Comparison of ENCODE assay signal across 17 cellular contexts in genomic region chr6:1962201-1962600, GRCh38.
A peak's percentile ranks its signal among the peaks of the same experiment; 100 is the strongest.
DNase-seq lines count a peak whose midpoint lies in the region; ATAC-seq, FAIRE-seq and TF ChIP-seq lines count a peak whose summit lies in the region.
"Had no signal": no experiment of that assay in that cellular context is flagged by ENCODE, and none has a peak within 500 bp of the region (broad histone marks: within the 10 kb centered on the region; RNA-seq: fewer than 3 reads in every experiment).

No MANE protein-coding gene starts in this region.

- H3K27me3 Mint-ChIP-seq in activated CD4-positive, alpha-beta T cell treated with anti-CD3 and anti-CD28 coated beads for 36 hours = no peaks in the 10 kb centered on the region
- H3K27me3 Mint-ChIP-seq in activated CD4-positive, alpha-beta T cell treated with anti-CD3 and anti-CD28 coated beads, Interleukin-2, amount 10 ng/mL, durations not matched to agents 24 days and 14 days = no peaks in the 10 kb centered on the region
- no peaks in the 10 kb centered on the region for H3K27me3 Mint-ChIP-seq in memory B cell
- H3K27me3 Mint-ChIP-seq: CD8-positive, alpha-beta memory T cell had no signal

- H3K4me3 Mint-ChIP-seq in activated CD4-positive, alpha-beta T cell treated with anti-CD3 and anti-CD28 coated beads for 36 hours = no peak overlapping the region
- no peak overlapping the region for H3K4me3 Mint-ChIP-seq in activated CD4-positive, alpha-beta T cell treated with anti-CD3 and anti-CD28 coated beads, Interleukin-2, amount 10 ng/mL, durations not matched to agents 24 days and 14 days
- H3K4me3 Mint-ChIP-seq in memory B cell = no peak overlapping the region
- H3K4me3 Mint-ChIP-seq: CD8-positive, alpha-beta memory T cell had no signal

- peak overlapping the region; percentile 20 for H3K27ac Mint-ChIP-seq in activated CD4-positive, alpha-beta T cell treated with anti-CD3 and anti-CD28 coated beads for 36 hours
- no peak overlapping the region for H3K27ac Mint-ChIP-seq in activated CD4-positive, alpha-beta T cell treated with anti-CD3 and anti-CD28 coated beads, Interleukin-2, amount 10 ng/mL, durations not matched to agents 24 days and 14 days
- peak overlapping the region; percentile 53 for H3K27ac Mint-ChIP-seq in memory B cell

- in situ Hi-C loops in brain microvascular endothelial cell (cut with HindIII; ENCODE audit: low pct_ligation_motif_present, low sequenced_read_pairs) = no loop called here

- H3K36me3 ChIP-seq in brain microvascular endothelial cell (replicated peaks) = no peaks in the 10 kb centered on the region

- no peaks in the 10 kb centered on the region for H3K4me1 Mint-ChIP-seq in activated CD4-positive, alpha-beta T cell treated with anti-CD3 and anti-CD28 coated beads for 36 hours
- no peaks in the 10 kb centered on the region for H3K4me1 Mint-ChIP-seq in activated CD4-positive, alpha-beta T cell treated with anti-CD3 and anti-CD28 coated beads, Interleukin-2, amount 10 ng/mL, durations not matched to agents 24 days and 14 days
- H3K4me1 Mint-ChIP-seq in memory B cell = no peaks in the 10 kb centered on the region
- H3K4me1 Mint-ChIP-seq: CD8-positive, alpha-beta memory T cell had no signal

- H3K27ac ChIP-seq in brain microvascular endothelial cell = no peak overlapping the region
- H3K27ac ChIP-seq: 22Rv1 had no signal

- FAIRE-seq in HTR-8/SVneo (lab: Jason Lieb, UNC) = no peak
- FAIRE-seq: GM12878, GM18507, H54, HepG2 had no signal

- no peaks in the 10 kb centered on the region for H3K27me3 ChIP-seq in brain microvascular endothelial cell (replicated peaks)

- no peak for ATAC-seq in activated CD4-positive, alpha-beta T cell treated with anti-CD3 and anti-CD28 coated beads for 36 hours
- no peak for ATAC-seq in memory B cell (ENCODE audit: low read depth)
- ATAC-seq: GM12878, HCT116, HepG2 had no signal

- peaks cover 7% of the 10 kb centered on the region for H3K36me3 Mint-ChIP-seq in activated CD4-positive, alpha-beta T cell treated with anti-CD3 and anti-CD28 coated beads for 36 hours (ENCODE audit: low read depth)
- peaks cover 1% of the 10 kb centered on the region for H3K36me3 Mint-ChIP-seq in activated CD4-positive, alpha-beta T cell treated with anti-CD3 and anti-CD28 coated beads, Interleukin-2, amount 10 ng/mL, durations not matched to agents 24 days and 14 days (ENCODE audit: low read depth)
- H3K36me3 Mint-ChIP-seq in memory B cell = peaks cover 20% of the 10 kb centered on the region

- H3K4me3 ChIP-seq in brain microvascular endothelial cell (ENCODE audit: low read depth, low read length) = no peak overlapping the region
- H3K4me3 ChIP-seq: GM12878 had no signal

- peaks cover 2% of the 10 kb centered on the region for H3K9me3 Mint-ChIP-seq in activated CD4-positive, alpha-beta T cell treated with anti-CD3 and anti-CD28 coated beads for 36 hours (ENCODE audit: low read depth)
- H3K9me3 Mint-ChIP-seq in activated CD4-positive, alpha-beta T cell treated with anti-CD3 and anti-CD28 coated beads, Interleukin-2, amount 10 ng/mL, durations not matched to agents 24 days and 14 days = no peaks in the 10 kb centered on the region
- peaks cover 3% of the 10 kb centered on the region for H3K9me3 Mint-ChIP-seq in memory B cell

- intact Hi-C loops in activated CD4-positive, alpha-beta T cell treated with anti-CD3 and anti-CD28 coated beads for 36 hours (cut with DNase I, micrococcal nuclease) = no loop called here
- intact Hi-C loops in activated CD4-positive, alpha-beta T cell treated with anti-CD3 and anti-CD28 coated beads, Interleukin-2, amount 10 ng/mL, durations not matched to agents 24 days and 14 days (cut with micrococcal nuclease) = no loop called here

- no peak for TF ChIP-seq CTCF in brain microvascular endothelial cell (IDR thresholded peaks at IDR 0.05; ENCODE audit: low read depth, low read length, missing control alignments)

- DNase-seq in activated CD4-positive, alpha-beta T cell treated with anti-CD3 and anti-CD28 coated beads for 36 hours = no peak
- no peak for DNase-seq in activated CD4-positive, alpha-beta T cell treated with anti-CD3 and anti-CD28 coated beads, Interleukin-2, amount 10 ng/mL, durations not matched to agents 24 days and 14 days
- DNase-seq in brain microvascular endothelial cell = peak; percentile 7
- DNase-seq in memory B cell (ENCODE audit: low spot score in 2 of 2) = no peak
- DNase-seq in SW480 (ENCODE audit: low spot score) = no peak
- no peak for DNase-seq in stimulated activated CD4-positive, alpha-beta T cell treated with anti-CD3 and anti-CD28 coated beads, Interleukin-1b, Interleukin-23, amount 100 ng/mL, for 48 hours
- DNase-seq in SIG-M5 treated with dmso at 0.1 percent for 504 hours (lab: John Stamatoyannopoulos, UW; ENCODE audit: unreplicated experiment) = no peak
- no peak for DNase-seq in HTR-8/SVneo (ENCODE audit: insufficient read length, low spot score)
- DNase-seq: Caco-2; CD8-positive, alpha-beta memory T cell; DND-41 had no signal

- CTCF ChIA-PET in activated CD4-positive, alpha-beta T cell treated with anti-CD3 and anti-CD28 coated beads for 36 hours (lab: Charles Lee) = no interaction called here

- POLR2A ChIA-PET in activated CD4-positive, alpha-beta T cell treated with anti-CD3 and anti-CD28 coated beads for 36 hours (lab: Charles Lee) = no interaction called here
